In the genomic region with DNA sequence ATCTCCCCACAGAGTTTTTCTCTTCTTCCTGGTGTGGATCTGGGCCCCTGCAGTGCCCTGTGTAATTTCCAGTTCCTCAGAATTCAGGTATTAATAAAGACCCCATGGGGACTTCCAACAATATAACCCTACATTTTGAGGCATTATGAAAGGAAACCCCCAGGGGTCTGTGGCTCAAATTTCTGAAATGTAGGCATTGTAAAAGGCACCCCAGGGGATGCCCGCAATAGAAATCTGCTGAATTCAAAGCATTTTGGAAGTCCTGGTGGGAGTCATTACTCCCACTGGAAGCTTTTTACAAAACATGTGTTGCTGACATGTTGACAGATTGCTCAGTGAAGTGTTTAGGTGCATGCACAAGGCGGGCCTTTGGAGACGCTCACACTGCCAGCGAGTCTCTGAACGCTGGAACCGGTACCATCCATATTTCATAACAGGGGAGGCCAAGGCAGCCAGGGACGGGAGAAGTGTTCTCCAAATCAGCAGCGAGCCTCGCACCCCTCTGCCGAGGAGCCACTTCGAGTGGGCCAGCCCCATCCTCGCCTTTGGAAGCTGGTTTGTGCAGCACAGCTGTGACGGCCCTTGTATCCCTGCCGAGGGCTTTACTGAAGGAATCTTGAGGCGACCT, we compare ENCODE assay signal across 10 cellular contexts.
DNase-seq lines count a peak whose midpoint lies in the region; ATAC-seq, FAIRE-seq and TF ChIP-seq lines count a peak whose summit lies in the region.
"Had no signal": no experiment of that assay in that cellular context is flagged by ENCODE, and none has a peak within 500 bp of the region (broad histone marks: within the 10 kb centered on the region; RNA-seq: fewer than 3 reads in every experiment).

No MANE protein-coding gene starts in this region.

- H3K27me3 ChIP-seq in HUES6 (ENCODE audit: control insufficient read depth, insufficient read depth, low read length), result no peaks in the 10 kb centered on the region

- DNase-seq in astrocyte of the cerebellum (ENCODE audit: low read depth) (peak; percentile 93), skeletal muscle cell (ENCODE audit: low read depth) (peak; percentile 25), H54 (ENCODE audit: insufficient read length, low spot score) (no peak)
- no peak for DNase-seq in stimulated activated CD4-positive, alpha-beta T cell treated with anti-CD3 and anti-CD28 coated beads, Interleukin-2, amount 100 ng/mL, for 48 hours
- DNase-seq: activated B cell treated with CpG ODN at 0.5 μM for 24 hours; effector memory CD4-positive, alpha-beta T cell had no signal

- no peak overlapping the region for H3K27ac Mint-ChIP-seq in stimulated activated memory B cell treated with anti-CD40 and anti-IgM and Interleukin-4, amounts not matched to agents 10 μg/mL and 1 μg/mL and 100 μg/mL, for 72 hours
- H3K27ac Mint-ChIP-seq: activated B cell treated with CpG ODN at 0.5 μM for 24 hours had no signal

- TF ChIP-seq POLR2A in H54 (IDR thresholded peaks at IDR 0.05; ENCODE audit: low read depth, low read length), result no peak

- H3K9me3 ChIP-seq in HUES6 (ENCODE audit: control insufficient read depth, insufficient read depth, low read depth, low read length), result no peaks in the 10 kb centered on the region
- H3K9me3 ChIP-seq in iPS-18c (ENCODE audit: control insufficient read depth, insufficient read depth, low read length), result no peaks in the 10 kb centered on the region

- H3K9ac ChIP-seq in HUES6 (ENCODE audit: low read length), result peak overlapping the region; percentile 91

- no peaks in the 10 kb centered on the region for H3K9me3 Mint-ChIP-seq in stimulated activated memory B cell treated with anti-CD40 and anti-IgM and Interleukin-4, amounts not matched to agents 10 μg/mL and 1 μg/mL and 100 μg/mL, for 72 hours
- H3K9me3 Mint-ChIP-seq: activated B cell treated with CpG ODN at 0.5 μM for 24 hours had no signal

- H3K4me1 ChIP-seq in HUES6 (ENCODE audit: control insufficient read depth, insufficient read depth, low read length), result peaks cover 80% of the 10 kb centered on the region

- peaks cover 28% of the 10 kb centered on the region for H3K27me3 Mint-ChIP-seq in stimulated activated memory B cell treated with anti-CD40 and anti-IgM and Interleukin-4, amounts not matched to agents 10 μg/mL and 1 μg/mL and 100 μg/mL, for 72 hours

- no peaks in the 10 kb centered on the region for H3K4me1 Mint-ChIP-seq in stimulated activated memory B cell treated with anti-CD40 and anti-IgM and Interleukin-4, amounts not matched to agents 10 μg/mL and 1 μg/mL and 100 μg/mL, for 72 hours
- H3K4me1 Mint-ChIP-seq: activated B cell treated with CpG ODN at 0.5 μM for 24 hours had no signal

- in situ Hi-C loops in astrocyte of the cerebellum (cut with HindIII; ENCODE audit: low sequenced_read_pairs), result no loop called here

- ATAC-seq in stimulated activated memory B cell treated with anti-CD40 and anti-IgM and Interleukin-4, amounts not matched to agents 10 μg/mL and 1 μg/mL and 100 μg/mL, for 72 hours, result no peak
- no peak for ATAC-seq in GM19397 (IDR thresholded peaks at IDR 0.05; ENCODE audit: unreplicated experiment)

- no peak for FAIRE-seq in H54 (lab: Jason Lieb, UNC)

- peak overlapping the region; percentile 91; the same call in 1 of the 2 replicates for H3K27ac ChIP-seq in HUES6 (ENCODE audit: low read depth, low read length)

- peak overlapping the region; percentile 1; the same call in 1 of the 2 replicates for H3K4me3 ChIP-seq in HUES6 (ENCODE audit: low read depth, low read length)
- H3K4me3 ChIP-seq in astrocyte of the cerebellum (ENCODE audit: low read depth, low read length), result peak overlapping the region; percentile 25
- 0 out of 2 replicates have a peak overlapping the region, but pooled peaks have one; percentile 6 for H3K4me3 ChIP-seq in iPS-18c (ENCODE audit: insufficient read depth, low read depth, low read length)
- no peak overlapping the region for H3K4me3 ChIP-seq in skeletal muscle cell (ENCODE audit: low read depth, low read length)

- no peaks in the 10 kb centered on the region for H3K36me3 Mint-ChIP-seq in stimulated activated memory B cell treated with anti-CD40 and anti-IgM and Interleukin-4, amounts not matched to agents 10 μg/mL and 1 μg/mL and 100 μg/mL, for 72 hours

- no peak overlapping the region for H3K4me3 Mint-ChIP-seq in stimulated activated memory B cell treated with anti-CD40 and anti-IgM and Interleukin-4, amounts not matched to agents 10 μg/mL and 1 μg/mL and 100 μg/mL, for 72 hours
- H3K4me3 Mint-ChIP-seq: activated B cell treated with CpG ODN at 0.5 μM for 24 hours had no signal

- no peak for TF ChIP-seq CTCF in astrocyte of the cerebellum (IDR thresholded peaks at IDR 0.05; ENCODE audit: low read depth, low read length, missing control alignments)

- H3K36me3 ChIP-seq in HUES6 (ENCODE audit: control insufficient read depth, insufficient read depth, low read length), result no peaks in the 10 kb centered on the region

Comparison
In these comparisons a context has a peak if more than half of its experiments do, and no peak if none do; other contexts are left out.
1. DNase-seq: peak in astrocyte of the cerebellum (single experiment) and skeletal muscle cell (single experiment); none in stimulated activated CD4-positive, alpha-beta T cell treated with anti-CD3 and anti-CD28 coated beads, Interleukin-2, amount 100 ng/mL, for 48 hours (0 of 2) and H54 (single experiment).